11 cellular contexts compared by ENCODE assay signal in genomic region chr2:128261245-128262128, GRCh38. TPM values are rescaled to one million over a fixed set of nuclear protein-coding genes. Genes with fewer than 3 reads are reported as not detected.
DNase-seq lines count a peak whose midpoint lies in the region; ATAC-seq, FAIRE-seq and TF ChIP-seq lines count a peak whose summit lies in the region.
"Had no signal": no experiment of that assay in that cellular context is flagged by ENCODE, and none has a peak within 500 bp of the region (broad histone marks: within the 10 kb centered on the region; RNA-seq: fewer than 3 reads in every experiment).

No MANE protein-coding gene starts in this region.

- H3K36me3 Mint-ChIP-seq in HFFc6 (ENCODE audit: low read depth) = no peaks in the 10 kb centered on the region
- H3K36me3 Mint-ChIP-seq in stimulated activated memory B cell treated with anti-CD40 and anti-IgM and Interleukin-4, amounts not matched to agents 10 μg/mL and 1 μg/mL and 100 μg/mL, for 72 hours = no peaks in the 10 kb centered on the region
- H3K36me3 Mint-ChIP-seq in activated CD8-positive, alpha-beta memory T cell treated with anti-CD3 and anti-CD28 coated beads, Interleukin-2, amount 10 ng/mL, durations not matched to agents 7 days and 5 days = no peaks in the 10 kb centered on the region

- no peak for FAIRE-seq in frontal cortex (lab: Jason Lieb, UNC)
- FAIRE-seq: TTC549 had no signal

- peaks cover 11% of the 10 kb centered on the region for H3K4me1 Mint-ChIP-seq in HFFc6 (ENCODE audit: low read depth)
- peaks cover 6% of the 10 kb centered on the region for H3K4me1 Mint-ChIP-seq in stimulated activated memory B cell treated with anti-CD40 and anti-IgM and Interleukin-4, amounts not matched to agents 10 μg/mL and 1 μg/mL and 100 μg/mL, for 72 hours
- H3K4me1 Mint-ChIP-seq in activated CD8-positive, alpha-beta memory T cell treated with anti-CD3 and anti-CD28 coated beads, Interleukin-2, amount 10 ng/mL, durations not matched to agents 7 days and 5 days = no peaks in the 10 kb centered on the region

- no peak for TF ChIP-seq CTCF in HFFc6 (IDR thresholded peaks at IDR 0.05)
- TF ChIP-seq CTCF in ascending aorta (IDR thresholded peaks at IDR 0.05) = no peak

- intact Hi-C loops in ascending aorta (cut with DNase I) = no loop called here

- peak overlapping the region; percentile 8 for H3K9ac ChIP-seq in iPS-18a (ENCODE audit: low read length)

- H3K9me3 Mint-ChIP-seq in HFFc6 = no peaks in the 10 kb centered on the region
- no peaks in the 10 kb centered on the region for H3K9me3 Mint-ChIP-seq in stimulated activated memory B cell treated with anti-CD40 and anti-IgM and Interleukin-4, amounts not matched to agents 10 μg/mL and 1 μg/mL and 100 μg/mL, for 72 hours
- H3K9me3 Mint-ChIP-seq in activated CD8-positive, alpha-beta memory T cell treated with anti-CD3 and anti-CD28 coated beads, Interleukin-2, amount 10 ng/mL, durations not matched to agents 7 days and 5 days (ENCODE audit: low read depth) = no peaks in the 10 kb centered on the region

- H3K4me1 ChIP-seq in ascending aorta (peaks cover 0 to 6% of the 10 kb centered on the region in 2 donors), iPS-18a (ENCODE audit: control insufficient read depth, low read depth, low read length) (peaks cover 16% of the 10 kb centered on the region)

- CTCF ChIA-PET in activated CD8-positive, alpha-beta memory T cell treated with anti-CD3 and anti-CD28 coated beads, Interleukin-2, amount 10 ng/mL, durations not matched to agents 7 days and 5 days (lab: Charles Lee) = interaction anchor here (0.6 kb wide), 1 partner anchor 18 kb away, joined by 3 read pairs; no protein-coding TSS in a partner anchor

- no peaks in the 10 kb centered on the region for H3K36me3 ChIP-seq in ascending aorta
- no peaks in the 10 kb centered on the region for H3K36me3 ChIP-seq in iPS-18a (ENCODE audit: control insufficient read depth, low read depth, low read length)

- H3K27ac Mint-ChIP-seq in HFFc6 = peak overlapping the region; percentile 80
- no peak overlapping the region for H3K27ac Mint-ChIP-seq in stimulated activated memory B cell treated with anti-CD40 and anti-IgM and Interleukin-4, amounts not matched to agents 10 μg/mL and 1 μg/mL and 100 μg/mL, for 72 hours
- no peak overlapping the region for H3K27ac Mint-ChIP-seq in activated CD8-positive, alpha-beta memory T cell treated with anti-CD3 and anti-CD28 coated beads, Interleukin-2, amount 10 ng/mL, durations not matched to agents 7 days and 5 days

- H3K9me3 ChIP-seq in ascending aorta = no peaks in the 10 kb centered on the region
- H3K9me3 ChIP-seq in iPS-18a (ENCODE audit: control insufficient read depth, low read depth, low read length) = no peaks in the 10 kb centered on the region

- no peak overlapping the region for H3K4me3 ChIP-seq in ascending aorta
- no peak overlapping the region for H3K4me3 ChIP-seq in iPS-18a (ENCODE audit: low read length)

- ATAC-seq in stimulated activated memory B cell treated with anti-CD40 and anti-IgM and Interleukin-4, amounts not matched to agents 10 μg/mL and 1 μg/mL and 100 μg/mL, for 72 hours = peak; percentile 26
- ATAC-seq in HG03135 (IDR thresholded peaks at IDR 0.05; ENCODE audit: unreplicated experiment) = no peak
- ATAC-seq in activated CD8-positive, alpha-beta memory T cell treated with anti-CD3 and anti-CD28 coated beads, Interleukin-2, amount 10 ng/mL, durations not matched to agents 7 days and 5 days = no peak

- DNase-seq in HFFc6 = no peak
- DNase-seq in ascending aorta (ENCODE audit: low spot score in 2 of 2) = peak in 1 of 2 donors; percentile 61
- DNase-seq in NCI-H1048 (lab: John Stamatoyannopoulos, UW) = no peak
- DNase-seq in activated CD8-positive, alpha-beta memory T cell treated with anti-CD3 and anti-CD28 coated beads, Interleukin-2, amount 10 ng/mL, durations not matched to agents 7 days and 5 days = no peak
- no peak for DNase-seq in frontal cortex (ENCODE audit: low spot score in 2 of 2)
- DNase-seq: DMS153, NCI-H526 treated with DMSO at 0.1 percent for 48 hours had no signal

- H3K27me3 ChIP-seq in ascending aorta = no peaks in the 10 kb centered on the region
- H3K27me3 ChIP-seq in iPS-18a (ENCODE audit: control insufficient read depth, insufficient read depth, low read length) = no peaks in the 10 kb centered on the region

- H3K27ac ChIP-seq in ascending aorta = peak overlapping the region; percentile 64 to 66
- H3K27ac ChIP-seq in iPS-18a (ENCODE audit: low read length) = no peak overlapping the region

- H3K27me3 Mint-ChIP-seq in HFFc6 (ENCODE audit: insufficient read depth) = no peaks in the 10 kb centered on the region
- peaks cover 3% of the 10 kb centered on the region for H3K27me3 Mint-ChIP-seq in stimulated activated memory B cell treated with anti-CD40 and anti-IgM and Interleukin-4, amounts not matched to agents 10 μg/mL and 1 μg/mL and 100 μg/mL, for 72 hours
- H3K27me3 Mint-ChIP-seq in activated CD8-positive, alpha-beta memory T cell treated with anti-CD3 and anti-CD28 coated beads, Interleukin-2, amount 10 ng/mL, durations not matched to agents 7 days and 5 days = peaks cover 19% of the 10 kb centered on the region

- no peak overlapping the region for H3K4me3 Mint-ChIP-seq in HFFc6
- H3K4me3 Mint-ChIP-seq in stimulated activated memory B cell treated with anti-CD40 and anti-IgM and Interleukin-4, amounts not matched to agents 10 μg/mL and 1 μg/mL and 100 μg/mL, for 72 hours = no peak overlapping the region
- no peak overlapping the region for H3K4me3 Mint-ChIP-seq in activated CD8-positive, alpha-beta memory T cell treated with anti-CD3 and anti-CD28 coated beads, Interleukin-2, amount 10 ng/mL, durations not matched to agents 7 days and 5 days

RNA-seq across cellular contexts. Expression of gene HS6ST1, which starts 57.2 kb away (rescaled TPM):
- total RNA-seq in HFFc6 (2021; fragmentation: NEBNext Ultra II Directional; extraction: Animal tissue kit (Norgen Biotek cat#: 25700)) = 10 to 100 TPM; 18.5 to 27.2 (median 24.3) TPM
- total RNA-seq in ascending aorta = 42.7 TPM
- 1 to 10 TPM; 7.0 to 8.6 TPM for total RNA-seq in activated CD8-positive, alpha-beta memory T cell treated with anti-CD3 and anti-CD28 coated beads, Interleukin-2, amount 10 ng/mL, durations not matched to agents 7 days and 5 days
- 51.8 TPM for total RNA-seq in frontal cortex
